ENCODE assay signal across 1 cellular context in the genomic region with DNA sequence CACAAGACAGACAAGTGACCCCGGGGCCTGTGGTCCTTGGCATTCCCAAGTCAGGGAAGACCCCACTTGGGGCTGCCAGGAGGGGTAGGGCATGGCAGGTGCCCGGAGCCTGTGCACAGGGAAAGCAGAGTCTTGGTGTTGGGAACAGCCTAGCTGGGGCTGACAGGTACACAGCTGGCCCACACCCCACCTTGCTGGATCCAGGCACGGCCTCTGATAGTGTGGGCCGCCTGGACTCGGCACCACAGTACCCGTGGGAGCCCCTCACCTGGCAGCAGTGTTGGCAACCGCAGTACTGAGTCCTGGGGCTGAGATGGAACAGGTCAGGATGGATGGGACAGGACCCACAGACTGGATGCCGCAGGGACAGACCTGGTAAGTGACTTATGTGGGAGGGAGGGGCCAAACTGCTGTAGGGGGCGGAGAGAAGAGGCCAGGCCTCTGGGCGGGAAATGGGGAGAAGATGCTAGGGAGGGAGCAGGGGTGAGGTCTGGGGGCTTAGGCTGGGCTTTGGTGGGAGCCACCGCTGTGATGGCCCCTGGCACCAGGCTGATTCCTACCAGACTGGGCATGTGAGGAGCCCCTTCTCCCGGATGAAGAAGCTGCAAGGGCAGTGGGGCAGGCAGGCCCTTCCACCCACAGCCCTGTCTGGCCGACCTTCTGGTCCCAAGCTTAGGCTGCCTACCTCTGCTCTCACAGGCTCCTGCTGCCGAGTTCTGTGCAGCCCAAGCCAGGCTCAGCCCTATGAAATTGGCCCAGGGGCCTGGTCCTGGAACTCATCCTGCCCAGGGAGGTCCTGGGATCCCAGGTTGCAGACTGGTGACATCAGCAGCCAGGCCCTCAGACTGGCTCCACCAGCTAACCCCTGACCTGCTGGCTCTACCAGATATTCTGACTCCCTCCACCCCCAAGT.
TF ChIP-seq lines count a peak whose summit lies in the region.

A gene (minus strand): TSS at position 357 of the 913 bp plus-strand sequence. CDS start 825 bp downstream, outside the sequence.

TF ChIP-seq in K562, 482 proteins besides CTCF, POLR2A, EP300 and RAD21:
- TF ChIP-seq TAF1 (IDR thresholded peaks at IDR 0.05; ENCODE audit: control insufficient read depth, extremely low read depth, insufficient read depth, low read length, severe bottlenecking), result no peak
- TF ChIP-seq, protein P1, sequence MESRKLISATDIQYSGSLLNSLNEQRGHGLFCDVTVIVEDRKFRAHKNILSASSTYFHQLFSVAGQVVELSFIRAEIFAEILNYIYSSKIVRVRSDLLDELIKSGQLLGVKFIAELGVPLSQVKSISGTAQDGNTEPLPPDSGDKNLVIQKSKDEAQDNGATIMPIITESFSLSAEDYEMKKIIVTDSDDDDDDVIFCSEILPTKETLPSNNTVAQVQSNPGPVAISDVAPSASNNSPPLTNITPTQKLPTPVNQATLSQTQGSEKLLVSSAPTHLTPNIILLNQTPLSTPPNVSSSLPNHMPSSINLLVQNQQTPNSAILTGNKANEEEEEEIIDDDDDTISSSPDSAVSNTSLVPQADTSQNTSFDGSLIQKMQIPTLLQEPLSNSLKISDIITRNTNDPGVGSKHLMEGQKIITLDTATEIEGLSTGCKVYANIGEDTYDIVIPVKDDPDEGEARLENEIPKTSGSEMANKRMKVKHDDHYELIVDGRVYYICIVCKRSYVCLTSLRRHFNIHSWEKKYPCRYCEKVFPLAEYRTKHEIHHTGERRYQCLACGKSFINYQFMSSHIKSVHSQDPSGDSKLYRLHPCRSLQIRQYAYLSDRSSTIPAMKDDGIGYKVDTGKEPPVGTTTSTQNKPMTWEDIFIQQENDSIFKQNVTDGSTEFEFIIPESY (CRISPR knock-in tag; IDR thresholded peaks at IDR 0.05), result no peak
- no peak for TF ChIP-seq SMAD4 (CRISPR knock-in tag; conservative IDR thresholded peaks at IDR 0.05)
- no peak for TF ChIP-seq FOXA3 (CRISPR knock-in tag; conservative IDR thresholded peaks at IDR 0.05 in 1 of 2, IDR thresholded peaks at IDR 0.05 in 1 of 2)
- TF ChIP-seq PTRF (tag; IDR thresholded peaks at IDR 0.05), result no peak
- no peak for TF ChIP-seq STAT5B (CRISPR knock-in tag; IDR thresholded peaks at IDR 0.05)
- TF ChIP-seq ZNF79 (CRISPR knock-in tag; IDR thresholded peaks at IDR 0.05; ENCODE audit: low read depth), result no peak
- TF ChIP-seq NFIX (CRISPR knock-in tag; IDR thresholded peaks at IDR 0.05; ENCODE audit: low read depth), result no peak
- TF ChIP-seq NONO (IDR thresholded peaks at IDR 0.05; ENCODE audit: low read depth in 2 of 2, low read length in 1 of 2), result no peak
- TF ChIP-seq CEBPB (tag; IDR thresholded peaks at IDR 0.05), result no peak
- no peak for TF ChIP-seq CC2D1A (IDR thresholded peaks at IDR 0.05)
- TF ChIP-seq, protein P2, sequence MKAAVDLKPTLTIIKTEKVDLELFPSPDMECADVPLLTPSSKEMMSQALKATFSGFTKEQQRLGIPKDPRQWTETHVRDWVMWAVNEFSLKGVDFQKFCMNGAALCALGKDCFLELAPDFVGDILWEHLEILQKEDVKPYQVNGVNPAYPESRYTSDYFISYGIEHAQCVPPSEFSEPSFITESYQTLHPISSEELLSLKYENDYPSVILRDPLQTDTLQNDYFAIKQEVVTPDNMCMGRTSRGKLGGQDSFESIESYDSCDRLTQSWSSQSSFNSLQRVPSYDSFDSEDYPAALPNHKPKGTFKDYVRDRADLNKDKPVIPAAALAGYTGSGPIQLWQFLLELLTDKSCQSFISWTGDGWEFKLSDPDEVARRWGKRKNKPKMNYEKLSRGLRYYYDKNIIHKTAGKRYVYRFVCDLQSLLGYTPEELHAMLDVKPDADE (conservative IDR thresholded peaks at IDR 0.05; ENCODE audit: control insufficient read depth, low read depth, low read length), result no peak
- TF ChIP-seq ARNT (IDR thresholded peaks at IDR 0.05), result no peak
- TF ChIP-seq, protein P3, sequence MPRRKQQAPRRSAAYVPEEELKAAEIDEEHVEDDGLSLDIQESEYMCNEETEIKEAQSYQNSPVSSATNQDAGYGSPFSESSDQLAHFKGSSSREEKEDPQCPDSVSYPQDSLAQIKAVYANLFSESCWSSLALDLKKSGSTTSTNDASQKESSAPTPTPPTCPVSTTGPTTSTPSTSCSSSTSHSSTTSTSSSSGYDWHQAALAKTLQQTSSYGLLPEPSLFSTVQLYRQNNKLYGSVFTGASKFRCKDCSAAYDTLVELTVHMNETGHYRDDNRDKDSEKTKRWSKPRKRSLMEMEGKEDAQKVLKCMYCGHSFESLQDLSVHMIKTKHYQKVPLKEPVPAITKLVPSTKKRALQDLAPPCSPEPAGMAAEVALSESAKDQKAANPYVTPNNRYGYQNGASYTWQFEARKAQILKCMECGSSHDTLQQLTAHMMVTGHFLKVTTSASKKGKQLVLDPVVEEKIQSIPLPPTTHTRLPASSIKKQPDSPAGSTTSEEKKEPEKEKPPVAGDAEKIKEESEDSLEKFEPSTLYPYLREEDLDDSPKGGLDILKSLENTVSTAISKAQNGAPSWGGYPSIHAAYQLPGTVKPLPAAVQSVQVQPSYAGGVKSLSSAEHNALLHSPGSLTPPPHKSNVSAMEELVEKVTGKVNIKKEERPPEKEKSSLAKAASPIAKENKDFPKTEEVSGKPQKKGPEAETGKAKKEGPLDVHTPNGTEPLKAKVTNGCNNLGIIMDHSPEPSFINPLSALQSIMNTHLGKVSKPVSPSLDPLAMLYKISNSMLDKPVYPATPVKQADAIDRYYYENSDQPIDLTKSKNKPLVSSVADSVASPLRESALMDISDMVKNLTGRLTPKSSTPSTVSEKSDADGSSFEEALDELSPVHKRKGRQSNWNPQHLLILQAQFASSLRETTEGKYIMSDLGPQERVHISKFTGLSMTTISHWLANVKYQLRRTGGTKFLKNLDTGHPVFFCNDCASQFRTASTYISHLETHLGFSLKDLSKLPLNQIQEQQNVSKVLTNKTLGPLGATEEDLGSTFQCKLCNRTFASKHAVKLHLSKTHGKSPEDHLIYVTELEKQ (CRISPR knock-in tag; IDR thresholded peaks at IDR 0.05), result no peak
- TF ChIP-seq DIDO1 (tag; IDR thresholded peaks at IDR 0.05; ENCODE audit: low read depth), result no peak
- no peak for TF ChIP-seq ETV1 (tag; conservative IDR thresholded peaks at IDR 0.05; ENCODE audit: low read depth)
